Comparison of ENCODE assay signal across 8 cellular contexts in the genomic region with DNA sequence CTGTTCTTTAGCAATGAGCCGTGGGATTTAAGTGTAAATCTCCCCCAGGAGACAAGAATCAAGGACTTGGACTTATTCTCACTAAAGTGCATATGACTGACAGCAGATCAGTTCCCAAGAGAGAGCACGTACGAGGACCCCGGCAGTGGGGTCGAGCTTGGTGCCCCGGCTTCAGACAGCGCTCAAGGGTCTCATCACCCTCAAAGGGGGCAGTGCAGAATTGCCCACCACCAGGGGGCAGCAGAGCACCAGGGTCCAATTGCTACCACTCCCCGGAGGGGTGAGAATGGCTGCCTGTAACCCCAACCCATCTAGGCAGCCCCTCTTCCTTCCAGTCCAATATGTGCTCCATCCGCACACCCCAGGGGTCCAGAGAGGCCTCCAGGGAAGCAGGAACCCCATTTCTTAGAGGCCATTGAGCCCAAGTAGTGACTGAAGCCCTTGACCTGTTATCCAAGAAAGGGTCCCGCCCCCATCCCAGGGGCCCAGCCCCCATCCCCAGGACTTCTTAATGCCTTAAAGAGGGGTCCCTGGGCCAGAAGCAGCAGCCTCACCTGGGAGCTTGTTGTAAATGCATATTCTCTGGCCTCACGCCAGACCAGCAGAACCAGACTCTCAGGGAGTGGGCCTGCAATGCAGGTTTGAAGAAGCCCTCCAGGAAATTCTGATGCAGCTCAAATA.
DNase-seq lines count a peak whose midpoint lies in the region; ATAC-seq, FAIRE-seq and TF ChIP-seq lines count a peak whose summit lies in the region.

No MANE protein-coding gene starts in this region.

- TF ChIP-seq CTCF in IMR-90 (conservative IDR thresholded peaks at IDR 0.05; ENCODE audit: low read depth, low read length): peak; percentile 63
- peak; percentile 96 for TF ChIP-seq CTCF in WTC11 (IDR thresholded peaks at IDR 0.05)
- TF ChIP-seq CTCF in bronchial epithelial cell (IDR thresholded peaks at IDR 0.05; ENCODE audit: insufficient read depth, low read length, severe bottlenecking): peak; percentile 94
- peak; percentile 85 for TF ChIP-seq CTCF in lower lobe of right lung (IDR thresholded peaks at IDR 0.05)

- no peak overlapping the region for H4K5ac ChIP-seq in IMR-90 (ENCODE audit: low read depth, low read length)

- no peak overlapping the region for H3K27ac Mint-ChIP-seq in CD8-positive, alpha-beta memory T cell
- H3K27ac Mint-ChIP-seq in WTC11: 0 out of 2 replicates have a peak overlapping the region, but pooled peaks have one; percentile 70

- H3K79me1 ChIP-seq in IMR-90 (ENCODE audit: low read depth in 1 of 2, low read length in 2 of 2): no peaks in the 10 kb centered on the region

- H4K91ac ChIP-seq in IMR-90 (ENCODE audit: insufficient read depth, low read depth, low read length): no peak overlapping the region

- no peaks in the 10 kb centered on the region for H3K36me3 ChIP-seq in CD8-positive, alpha-beta memory T cell (ENCODE audit: insufficient read depth, low read length)
- no peaks in the 10 kb centered on the region for H3K36me3 ChIP-seq in IMR-90 (ENCODE audit: control insufficient read depth, insufficient read depth, low read length)
- H3K36me3 ChIP-seq in bronchial epithelial cell (ENCODE audit: control insufficient read depth, insufficient read depth, low read length): no peaks in the 10 kb centered on the region
- no peaks in the 10 kb centered on the region for H3K36me3 ChIP-seq in lower lobe of right lung

- H2BK5ac ChIP-seq in IMR-90 (ENCODE audit: low read depth, low read length, poor library complexity, severe bottlenecking): no peak overlapping the region

- peaks cover 1% of the 10 kb centered on the region; the same call in 1 of the 2 replicates for H3K9me1 ChIP-seq in IMR-90 (ENCODE audit: insufficient read depth, low read length)

- H2AK9ac ChIP-seq in IMR-90 (replicated peaks; ENCODE audit: low read depth, low read length, poor library complexity): peak overlapping the region; percentile 28

- no peak overlapping the region for H3K23ac ChIP-seq in IMR-90 (ENCODE audit: low read depth, low read length)

- H3K4me1 ChIP-seq in CD8-positive, alpha-beta memory T cell (ENCODE audit: insufficient read depth, low read length): peaks cover 1% of the 10 kb centered on the region
- peaks cover 8% of the 10 kb centered on the region; the same call in 1 of the 2 replicates for H3K4me1 ChIP-seq in IMR-90 (ENCODE audit: control insufficient read depth, insufficient read depth, low read length)
- peaks cover 7% of the 10 kb centered on the region for H3K4me1 ChIP-seq in lower lobe of right lung

- H3K9me3 ChIP-seq in CD8-positive, alpha-beta memory T cell (ENCODE audit: low read length): no peaks in the 10 kb centered on the region
- H3K9me3 ChIP-seq in IMR-90 (ENCODE audit: control insufficient read depth, insufficient read depth, low read length): no peaks in the 10 kb centered on the region
- no peaks in the 10 kb centered on the region for H3K9me3 ChIP-seq in lower lobe of right lung

- in situ Hi-C loops in IMR-90 (cut with MboI; ENCODE audit: low sequenced_read_pairs): no loop called here

- H3K4me3 ChIP-seq in CD8-positive, alpha-beta memory T cell (ENCODE audit: low read length): no peak overlapping the region
- H3K4me3 ChIP-seq in IMR-90 (ENCODE audit: insufficient read depth, low read depth, low read length): no peak overlapping the region
- H3K4me3 ChIP-seq in bronchial epithelial cell (ENCODE audit: low read depth, low read length): no peak overlapping the region
- no peak overlapping the region for H3K4me3 ChIP-seq in lower lobe of right lung

- TF ChIP-seq POLR2A in IMR-90 (IDR thresholded peaks at IDR 0.05; ENCODE audit: low read depth, low read length): no peak

- H3K36me3 Mint-ChIP-seq in CD8-positive, alpha-beta memory T cell: no peaks in the 10 kb centered on the region
- H3K36me3 Mint-ChIP-seq in WTC11: no peaks in the 10 kb centered on the region

- no peak overlapping the region for H3K27ac ChIP-seq in CD8-positive, alpha-beta memory T cell (ENCODE audit: low read depth, low read length)
- H3K27ac ChIP-seq in IMR-90 (ENCODE audit: insufficient read depth, low read length) (no peak overlapping the region), lower lobe of right lung (no peak overlapping the region)

- H3K18ac ChIP-seq in IMR-90 (ENCODE audit: low read depth, low read length): no peak overlapping the region

- H3K27me3 ChIP-seq in CD8-positive, alpha-beta memory T cell (ENCODE audit: insufficient read depth, low read length, poor library complexity, severe bottlenecking): no peaks in the 10 kb centered on the region
- H3K27me3 ChIP-seq in IMR-90 (ENCODE audit: control insufficient read depth, insufficient read depth, low read length) (no peaks in the 10 kb centered on the region), bronchial epithelial cell (ENCODE audit: control insufficient read depth, insufficient read depth, low read length) (peaks cover 6% of the 10 kb centered on the region), lower lobe of right lung (ENCODE audit: low read depth) (no peaks in the 10 kb centered on the region)

- DNase-seq in CD8-positive, alpha-beta memory T cell: peak; percentile 43 to 73 (median 52)
- DNase-seq in IMR-90: no peak
- peak; percentile 94 for DNase-seq in WTC11 (ENCODE audit: low spot score)
- DNase-seq in bronchial epithelial cell (ENCODE audit: low read depth): peak; percentile 12
- peak; percentile 75 for DNase-seq in lower lobe of right lung
- peak; percentile 34 to 45 for DNase-seq in stimulated activated CD8-positive, alpha-beta memory T cell treated with anti-CD3 and anti-CD28 coated beads, Interleukin-2, amount 100 ng/mL, for 1 hour (ENCODE audit: low read depth in 2 of 2)
- no peak for DNase-seq in amniotic stem cell (lab: John Stamatoyannopoulos, UW)

- H4K8ac ChIP-seq in IMR-90 (ENCODE audit: low read depth in 2 of 2, low read length in 2 of 2): no peak overlapping the region

- WGBS in IMR-90 (ENCODE audit: extremely low coverage in 2 of 2, insufficient read length in 1 of 2), 2 experiments: 82% methylated on average over 5 of the region's 11 CpGs; no CpG with 5 or more reads in 1 of the 2 experiments

- no peak overlapping the region for H2BK20ac ChIP-seq in IMR-90 (ENCODE audit: low read depth, low read length)

- H3K56ac ChIP-seq in IMR-90 (ENCODE audit: extremely low read depth, insufficient read depth, low read length): no peak overlapping the region

- POLR2A ChIA-PET in CD8-positive, alpha-beta memory T cell (lab: Charles Lee): no interaction called here
- POLR2A ChIA-PET in IMR-90 (lab: Charles Lee; ENCODE audit: unreplicated experiment): no interaction called here
- POLR2A ChIA-PET in WTC11 (lab: Charles Lee): interaction anchor here (0.5 kb wide), 1 partner anchor 373 kb away, joined by 4 read pairs; no protein-coding TSS in a partner anchor

- no peak overlapping the region for H2BK120ac ChIP-seq in IMR-90 (ENCODE audit: low read depth, low read length)

- no peak overlapping the region for H3K4me3 Mint-ChIP-seq in CD8-positive, alpha-beta memory T cell
- no peak overlapping the region for H3K4me3 Mint-ChIP-seq in WTC11

- no peak for FAIRE-seq in bronchial epithelial cell (lab: Jason Lieb, UNC)

- H3K9me3 Mint-ChIP-seq in CD8-positive, alpha-beta memory T cell: peaks cover 0 to 1% (median 0%) of the 10 kb centered on the region in 5 donors
- no peaks in the 10 kb centered on the region for H3K9me3 Mint-ChIP-seq in WTC11

- H3K4me1 Mint-ChIP-seq in CD8-positive, alpha-beta memory T cell: peaks cover 0 to 2% (median 0%) of the 10 kb centered on the region in 3 donors
- peaks cover 14% of the 10 kb centered on the region for H3K4me1 Mint-ChIP-seq in WTC11

- H2AK5ac ChIP-seq in IMR-90 (ENCODE audit: low read depth, low read length): no peak overlapping the region

- intact Hi-C loops in IMR-90 (cut with micrococcal nuclease): loop anchor here (1.0 to 2.0 kb wide), 2 partner anchors 27 to 162 kb away; no protein-coding TSS in a partner anchor
- intact Hi-C loops in lower lobe of right lung (cut with DNase I): no loop called here

- no peak overlapping the region for H3K14ac ChIP-seq in IMR-90 (replicated peaks; ENCODE audit: low read depth, low read length)

- dilution Hi-C loops in IMR-90 (cut with HindIII; ENCODE audit: low sequenced_read_pairs, unreplicated experiment): no loop called here

- peak; percentile 75 for TF ChIP-seq RAD21 in IMR-90 (IDR thresholded peaks at IDR 0.05; ENCODE audit: low read length)

- no peak overlapping the region for H3K4ac ChIP-seq in IMR-90 (ENCODE audit: low read depth, low read length)

- peaks cover 4 to 8% of the 10 kb centered on the region in 2 donors for H3K27me3 Mint-ChIP-seq in CD8-positive, alpha-beta memory T cell
- no peaks in the 10 kb centered on the region for H3K27me3 Mint-ChIP-seq in WTC11 (ENCODE audit: low read depth)

- no peaks in the 10 kb centered on the region for H4K20me1 ChIP-seq in IMR-90 (ENCODE audit: insufficient read depth, low read length)

- H3K9ac ChIP-seq in IMR-90 (ENCODE audit: low read depth, low read length): no peak overlapping the region

- no peak overlapping the region for H2BK15ac ChIP-seq in IMR-90 (ENCODE audit: low read depth, low read length)

- no TSS peak for BruUV-seq in IMR-90 (replicated peaks; lab: Mats Ljungman, UMichigan)

- CTCF ChIA-PET in CD8-positive, alpha-beta memory T cell (lab: Charles Lee): interaction anchor here (0.8 to 1.0 kb wide), 2 partner anchors 27 to 45 kb away, joined by 3 to 6 read pairs; no protein-coding TSS in a partner anchor
- CTCF ChIA-PET in IMR-90 (lab: Yijun Ruan, JAX): interaction anchor here (0.7 kb wide), 1 partner anchor 46 kb away, joined by 4 read pairs; no protein-coding TSS in a partner anchor
- CTCF ChIA-PET in WTC11 (lab: Charles Lee): interaction anchor here (0.5 to 6.7 kb wide), 50 partner anchors 9 to 613 kb away, joined by 3 to 139 read pairs (median 4); a partner anchor contains a TSS

- no peak overlapping the region for H3K4me2 ChIP-seq in IMR-90 (ENCODE audit: low read depth, low read length)

- ATAC-seq in IMR-90 (ENCODE audit: low read depth) (no peak), WTC11 (peak; percentile 87), lower lobe of right lung (peak; percentile 56 to 57), GM18909 (IDR thresholded peaks at IDR 0.05; ENCODE audit: poor library complexity, unreplicated experiment) (no peak)

- H2AFZ ChIP-seq in IMR-90 (replicated peaks; ENCODE audit: low read length, poor library complexity): peak overlapping the region; percentile 48

TF ChIP-seq in IMR-90, 13 proteins besides CTCF, POLR2A, EP300 and RAD21:
- TF ChIP-seq CEBPB (IDR thresholded peaks at IDR 0.05; ENCODE audit: low read depth, low read length): no peak
- TF ChIP-seq SMC3 (IDR thresholded peaks at IDR 0.05; ENCODE audit: low read depth, low read length): peak; percentile 70
TF ChIP-seq in IMR-90: peak in this region for 1.

TF ChIP-seq in WTC11, 78 proteins besides CTCF, POLR2A, EP300 and RAD21:
- TF ChIP-seq KAT7 (CRISPR knock-in tag; IDR thresholded peaks at IDR 0.05; ENCODE audit: borderline replicate concordance) (no peak), RELA (CRISPR knock-in tag; IDR thresholded peaks at IDR 0.05; ENCODE audit: borderline replicate concordance) (no peak), ZNF121 (CRISPR knock-in tag; IDR thresholded peaks at IDR 0.05) (peak; percentile 90), SP1 (CRISPR knock-in tag; conservative IDR thresholded peaks at IDR 0.05) (0 out of 2 replicates have a peak, but pooled peaks have one; percentile 32), GABPB1 (CRISPR knock-in tag; IDR thresholded peaks at IDR 0.05) (0 out of 2 replicates have a peak, but pooled peaks have one; percentile 13)
TF ChIP-seq in WTC11: peak in this region for 3.

Comparison
In these comparisons a context has a peak if more than half of its experiments do, and no peak if none do; other contexts are left out.
1. DNase-seq: peak in CD8-positive, alpha-beta memory T cell (5 of 5), WTC11 (single experiment), bronchial epithelial cell (single experiment), lower lobe of right lung (single experiment) and stimulated activated CD8-positive, alpha-beta memory T cell treated with anti-CD3 and anti-CD28 coated beads, Interleukin-2, amount 100 ng/mL, for 1 hour (2 of 2); none in IMR-90 (single experiment) and amniotic stem cell (single experiment).
2. ATAC-seq: peak in WTC11 (single experiment) and lower lobe of right lung (2 of 2); none in IMR-90 (single experiment) and GM18909 (single experiment).
3. Peak in every context shown above with its lines, with median percentiles within 50 percentile points of each other: CTCF ChIP-seq.